ENCODE assay signal across 1 cellular context in the genomic region with DNA sequence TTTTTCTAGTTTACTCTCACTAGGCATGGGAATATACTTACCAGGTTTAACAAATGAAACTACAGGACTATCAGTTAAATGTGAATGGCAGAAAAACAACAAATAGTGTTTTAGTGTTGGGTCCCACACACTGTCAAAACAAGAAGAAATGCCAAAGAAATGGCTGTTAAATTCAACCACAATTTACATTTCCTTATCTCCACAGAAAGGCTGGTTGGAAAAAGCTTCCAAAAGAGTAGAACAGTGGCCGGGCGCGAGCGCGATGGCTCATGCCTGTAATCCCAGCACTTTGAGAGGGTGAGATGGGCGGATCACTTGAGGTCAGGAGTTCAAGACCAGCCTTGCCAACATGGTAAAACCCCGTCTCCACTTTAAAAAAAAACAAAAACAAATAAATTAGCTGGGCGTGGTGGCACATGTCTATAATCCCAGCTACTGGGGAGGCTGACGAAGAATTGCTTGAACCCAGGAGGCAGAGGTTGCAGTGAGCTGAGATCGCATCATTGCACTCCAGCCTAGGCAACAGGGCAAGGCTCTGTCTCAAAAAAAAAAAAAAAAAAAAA.
TF ChIP-seq lines count a peak whose summit lies in the region.

No MANE protein-coding gene starts in this region.

TF ChIP-seq in GM23338, 12 proteins besides CTCF, POLR2A, EP300 and RAD21 (continued from another document):
- TF ChIP-seq, protein P1, sequence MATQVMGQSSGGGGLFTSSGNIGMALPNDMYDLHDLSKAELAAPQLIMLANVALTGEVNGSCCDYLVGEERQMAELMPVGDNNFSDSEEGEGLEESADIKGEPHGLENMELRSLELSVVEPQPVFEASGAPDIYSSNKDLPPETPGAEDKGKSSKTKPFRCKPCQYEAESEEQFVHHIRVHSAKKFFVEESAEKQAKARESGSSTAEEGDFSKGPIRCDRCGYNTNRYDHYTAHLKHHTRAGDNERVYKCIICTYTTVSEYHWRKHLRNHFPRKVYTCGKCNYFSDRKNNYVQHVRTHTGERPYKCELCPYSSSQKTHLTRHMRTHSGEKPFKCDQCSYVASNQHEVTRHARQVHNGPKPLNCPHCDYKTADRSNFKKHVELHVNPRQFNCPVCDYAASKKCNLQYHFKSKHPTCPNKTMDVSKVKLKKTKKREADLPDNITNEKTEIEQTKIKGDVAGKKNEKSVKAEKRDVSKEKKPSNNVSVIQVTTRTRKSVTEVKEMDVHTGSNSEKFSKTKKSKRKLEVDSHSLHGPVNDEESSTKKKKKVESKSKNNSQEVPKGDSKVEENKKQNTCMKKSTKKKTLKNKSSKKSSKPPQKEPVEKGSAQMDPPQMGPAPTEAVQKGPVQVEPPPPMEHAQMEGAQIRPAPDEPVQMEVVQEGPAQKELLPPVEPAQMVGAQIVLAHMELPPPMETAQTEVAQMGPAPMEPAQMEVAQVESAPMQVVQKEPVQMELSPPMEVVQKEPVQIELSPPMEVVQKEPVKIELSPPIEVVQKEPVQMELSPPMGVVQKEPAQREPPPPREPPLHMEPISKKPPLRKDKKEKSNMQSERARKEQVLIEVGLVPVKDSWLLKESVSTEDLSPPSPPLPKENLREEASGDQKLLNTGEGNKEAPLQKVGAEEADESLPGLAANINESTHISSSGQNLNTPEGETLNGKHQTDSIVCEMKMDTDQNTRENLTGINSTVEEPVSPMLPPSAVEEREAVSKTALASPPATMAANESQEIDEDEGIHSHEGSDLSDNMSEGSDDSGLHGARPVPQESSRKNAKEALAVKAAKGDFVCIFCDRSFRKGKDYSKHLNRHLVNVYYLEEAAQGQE (IDR thresholded peaks at IDR 0.05; ENCODE audit: unreplicated experiment): no peak
- TF ChIP-seq EZH2 (IDR thresholded peaks at IDR 0.05; ENCODE audit: low read depth, unreplicated experiment): no peak
- TF ChIP-seq, protein P2, sequence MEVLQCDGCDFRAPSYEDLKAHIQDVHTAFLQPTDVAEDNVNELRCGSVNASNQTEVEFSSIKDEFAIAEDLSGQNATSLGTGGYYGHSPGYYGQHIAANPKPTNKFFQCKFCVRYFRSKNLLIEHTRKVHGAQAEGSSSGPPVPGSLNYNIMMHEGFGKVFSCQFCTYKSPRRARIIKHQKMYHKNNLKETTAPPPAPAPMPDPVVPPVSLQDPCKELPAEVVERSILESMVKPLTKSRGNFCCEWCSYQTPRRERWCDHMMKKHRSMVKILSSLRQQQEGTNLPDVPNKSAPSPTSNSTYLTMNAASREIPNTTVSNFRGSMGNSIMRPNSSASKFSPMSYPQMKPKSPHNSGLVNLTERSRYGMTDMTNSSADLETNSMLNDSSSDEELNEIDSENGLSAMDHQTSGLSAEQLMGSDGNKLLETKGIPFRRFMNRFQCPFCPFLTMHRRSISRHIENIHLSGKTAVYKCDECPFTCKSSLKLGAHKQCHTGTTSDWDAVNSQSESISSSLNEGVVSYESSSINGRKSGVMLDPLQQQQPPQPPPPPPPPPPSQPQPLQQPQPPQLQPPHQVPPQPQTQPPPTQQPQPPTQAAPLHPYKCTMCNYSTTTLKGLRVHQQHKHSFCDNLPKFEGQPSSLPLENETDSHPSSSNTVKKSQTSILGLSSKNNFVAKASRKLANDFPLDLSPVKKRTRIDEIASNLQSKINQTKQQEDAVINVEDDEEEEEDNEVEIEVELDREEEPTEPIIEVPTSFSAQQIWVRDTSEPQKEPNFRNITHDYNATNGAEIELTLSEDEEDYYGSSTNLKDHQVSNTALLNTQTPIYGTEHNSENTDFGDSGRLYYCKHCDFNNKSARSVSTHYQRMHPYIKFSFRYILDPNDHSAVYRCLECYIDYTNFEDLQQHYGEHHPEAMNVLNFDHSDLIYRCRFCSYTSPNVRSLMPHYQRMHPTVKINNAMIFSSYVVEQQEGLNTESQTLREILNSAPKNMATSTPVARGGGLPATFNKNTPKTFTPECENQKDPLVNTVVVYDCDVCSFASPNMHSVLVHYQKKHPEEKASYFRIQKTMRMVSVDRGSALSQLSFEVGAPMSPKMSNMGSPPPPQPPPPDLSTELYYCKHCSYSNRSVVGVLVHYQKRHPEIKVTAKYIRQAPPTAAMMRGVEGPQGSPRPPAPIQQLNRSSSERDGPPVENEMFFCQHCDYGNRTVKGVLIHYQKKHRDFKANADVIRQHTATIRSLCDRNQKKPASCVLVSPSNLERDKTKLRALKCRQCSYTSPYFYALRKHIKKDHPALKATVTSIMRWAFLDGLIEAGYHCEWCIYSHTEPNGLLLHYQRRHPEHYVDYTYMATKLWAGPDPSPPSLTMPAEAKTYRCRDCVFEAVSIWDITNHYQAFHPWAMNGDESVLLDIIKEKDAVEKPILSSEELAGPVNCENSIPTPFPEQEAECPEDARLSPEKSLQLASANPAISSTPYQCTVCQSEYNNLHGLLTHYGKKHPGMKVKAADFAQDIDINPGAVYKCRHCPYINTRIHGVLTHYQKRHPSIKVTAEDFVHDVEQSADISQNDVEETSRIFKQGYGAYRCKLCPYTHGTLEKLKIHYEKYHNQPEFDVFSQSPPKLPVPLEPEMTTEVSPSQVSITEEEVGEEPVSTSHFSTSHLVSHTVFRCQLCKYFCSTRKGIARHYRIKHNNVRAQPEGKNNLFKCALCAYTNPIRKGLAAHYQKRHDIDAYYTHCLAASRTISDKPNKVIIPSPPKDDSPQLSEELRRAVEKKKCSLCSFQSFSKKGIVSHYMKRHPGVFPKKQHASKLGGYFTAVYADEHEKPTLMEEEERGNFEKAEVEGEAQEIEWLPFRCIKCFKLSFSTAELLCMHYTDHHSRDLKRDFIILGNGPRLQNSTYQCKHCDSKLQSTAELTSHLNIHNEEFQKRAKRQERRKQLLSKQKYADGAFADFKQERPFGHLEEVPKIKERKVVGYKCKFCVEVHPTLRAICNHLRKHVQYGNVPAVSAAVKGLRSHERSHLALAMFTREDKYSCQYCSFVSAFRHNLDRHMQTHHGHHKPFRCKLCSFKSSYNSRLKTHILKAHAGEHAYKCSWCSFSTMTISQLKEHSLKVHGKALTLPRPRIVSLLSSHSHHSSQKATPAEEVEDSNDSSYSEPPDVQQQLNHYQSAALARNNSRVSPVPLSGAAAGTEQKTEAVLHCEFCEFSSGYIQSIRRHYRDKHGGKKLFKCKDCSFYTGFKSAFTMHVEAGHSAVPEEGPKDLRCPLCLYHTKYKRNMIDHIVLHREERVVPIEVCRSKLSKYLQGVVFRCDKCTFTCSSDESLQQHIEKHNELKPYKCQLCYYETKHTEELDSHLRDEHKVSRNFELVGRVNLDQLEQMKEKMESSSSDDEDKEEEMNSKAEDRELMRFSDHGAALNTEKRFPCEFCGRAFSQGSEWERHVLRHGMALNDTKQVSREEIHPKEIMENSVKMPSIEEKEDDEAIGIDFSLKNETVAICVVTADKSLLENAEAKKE (CRISPR knock-in tag; IDR thresholded peaks at IDR 0.05): no peak
- no peak for TF ChIP-seq STAT1 (IDR thresholded peaks at IDR 0.05; ENCODE audit: unreplicated experiment)
- TF ChIP-seq JUNB (IDR thresholded peaks at IDR 0.05; ENCODE audit: unreplicated experiment): no peak
- TF ChIP-seq ZNF331 (CRISPR knock-in tag; IDR thresholded peaks at IDR 0.05; ENCODE audit: low read depth): no peak
- TF ChIP-seq CREB1 (CRISPR knock-in tag; IDR thresholded peaks at IDR 0.05; ENCODE audit: low read depth): no peak
- TF ChIP-seq EZH2phosphoT487 (IDR thresholded peaks at IDR 0.05; ENCODE audit: unreplicated experiment): no peak
